Comparison of ENCODE assay signal across 1 cellular context in genomic region chr18:68841301-68841700, GRCh38.
TF ChIP-seq lines count a peak whose summit lies in the region.

No MANE protein-coding gene starts in this region.

TF ChIP-seq in endothelial cell of umbilical vein, 7 proteins besides CTCF, POLR2A, EP300 and RAD21 (continued from another document):
- TF ChIP-seq JUN (IDR thresholded peaks at IDR 0.05; ENCODE audit: borderline replicate concordance, insufficient read depth, insufficient read length, low read depth) (no peak), GATA2 (IDR thresholded peaks at IDR 0.05; ENCODE audit: insufficient read depth, insufficient read length, low read depth, low read length) (no peak)
